Comparison of ENCODE assay signal across 4 cellular contexts in genomic region chr3:178496911-178497310, GRCh38. TPM values are rescaled to one million over a fixed set of nuclear protein-coding genes. Genes with fewer than 3 reads are reported as not detected.
"Had no signal": no experiment of that assay in that cellular context is flagged by ENCODE, and none has a peak within 500 bp of the region (broad histone marks: within the 10 kb centered on the region; RNA-seq: fewer than 3 reads in every experiment).

No MANE protein-coding gene starts in this region.

- H3K4me3 ChIP-seq: GM12878 had no signal

- DNase-seq: GDM1, GF-D8 had no signal

RNA-seq across cellular contexts. Expression of gene KCNMB2, which starts 39.3 kb away (rescaled TPM):
- total RNA-seq: G401 had no signal
